8 cellular contexts compared by ENCODE assay signal in genomic region chr5:38441730-38442573, GRCh38.
DNase-seq lines count a peak whose midpoint lies in the region; ATAC-seq, FAIRE-seq and TF ChIP-seq lines count a peak whose summit lies in the region.

No MANE protein-coding gene starts in this region.

- DNase-seq in ACHN (peak; percentile 86), NCI-H2081 treated with DMSO at 0.1 percent for 48 hours (lab: John Stamatoyannopoulos, UW) (peak; percentile 90), T-helper 9 cell (peak; percentile 75), astrocyte of the cerebellum (ENCODE audit: low read depth) (peak; percentile 91), hippocampal formation (lab: John Stamatoyannopoulos, UW) (peak; percentile 83 to 93), small intestine (peak; percentile 82)

- no peaks in the 10 kb centered on the region for H3K27me3 ChIP-seq in small intestine (ENCODE audit: control insufficient read depth in 2 of 2, insufficient read depth in 2 of 2, low read length in 2 of 2)

- in situ Hi-C loops in ACHN (cut with HindIII; ENCODE audit: low pct_ligation_motif_present, low pct_unique_long_range_greater_than_20kb, low sequenced_read_pairs) (no loop called here), astrocyte of the cerebellum (cut with HindIII; ENCODE audit: low sequenced_read_pairs) (no loop called here)

- 26 to 29% (median 29%) methylated on average over 7 of the region's 7 CpGs for WGBS in small intestine, 3 donors

- H3K9me3 ChIP-seq in small intestine (ENCODE audit: control insufficient read depth, low read depth) = no peaks in the 10 kb centered on the region

- H3K36me3 ChIP-seq in small intestine (ENCODE audit: control insufficient read depth in 2 of 2, insufficient read depth in 2 of 2, low read length in 2 of 2) = no peaks in the 10 kb centered on the region

- H3K4me1 ChIP-seq in small intestine (ENCODE audit: control insufficient read depth in 2 of 2, insufficient read depth in 1 of 2, low read depth in 1 of 2, low read length in 1 of 2) = no peaks in the 10 kb centered on the region

- ATAC-seq in GM18861 (IDR thresholded peaks at IDR 0.05; ENCODE audit: unreplicated experiment) = peak; percentile 100
- peak; percentile 98 for ATAC-seq in HG03060 (IDR thresholded peaks at IDR 0.05; ENCODE audit: low read depth, unreplicated experiment)

- TF ChIP-seq CTCF in astrocyte of the cerebellum (IDR thresholded peaks at IDR 0.05; ENCODE audit: low read depth, low read length, missing control alignments) = peak; percentile 93

- peak; percentile 98 for FAIRE-seq in small intestine (lab: Jason Lieb, UNC)

- no peak overlapping the region for H3K27ac ChIP-seq in small intestine (ENCODE audit: low read depth in 1 of 2, low read length in 1 of 2)

- H3K4me3 ChIP-seq in astrocyte of the cerebellum (ENCODE audit: low read depth, low read length) (no peak overlapping the region), small intestine (ENCODE audit: low read depth in 1 of 2, low read length in 2 of 2) (no peak overlapping the region)
